ENCODE assay signal across 12 cellular contexts in genomic region chr1:33388989-33389771, GRCh38. TPM values are rescaled to one million over a fixed set of nuclear protein-coding genes. Genes with fewer than 3 reads are reported as not detected.
DNase-seq lines count a peak whose midpoint lies in the region; ATAC-seq and TF ChIP-seq lines count a peak whose summit lies in the region.
"Had no signal": no experiment of that assay in that cellular context is flagged by ENCODE, and none has a peak within 500 bp of the region (broad histone marks: within the 10 kb centered on the region; RNA-seq: fewer than 3 reads in every experiment).

No MANE protein-coding gene starts in this region.

- CTCF ChIA-PET in naive thymus-derived CD4-positive, alpha-beta T cell (lab: Charles Lee) = no interaction called here

- H3K4me3 Mint-ChIP-seq in naive thymus-derived CD4-positive, alpha-beta T cell = peak overlapping the region in 1 of 10 donors; percentile 13
- no peak overlapping the region for H3K4me3 Mint-ChIP-seq in activated CD4-positive, alpha-beta T cell treated with anti-CD3 and anti-CD28 coated beads, Interleukin-2, amount 10 ng/mL, durations not matched to agents 24 days and 14 days
- H3K4me3 Mint-ChIP-seq: central memory CD8-positive, alpha-beta T cell had no signal

- peak overlapping the region; percentile 39 for H3K4me2 ChIP-seq in GM23248 (ENCODE audit: unreplicated experiment)

- H3K36me3 Mint-ChIP-seq in naive thymus-derived CD4-positive, alpha-beta T cell = no peaks in the 10 kb centered on the region
- H3K36me3 Mint-ChIP-seq in activated CD4-positive, alpha-beta T cell treated with anti-CD3 and anti-CD28 coated beads, Interleukin-2, amount 10 ng/mL, durations not matched to agents 24 days and 14 days (ENCODE audit: low read depth) = no peaks in the 10 kb centered on the region

- DNase-seq in GM23248 (peak; percentile 67), colonic mucosa (no peak), iris pigment epithelial cell (ENCODE audit: low read depth) (peak; percentile 80), spleen (no peak), NCI-H2029 treated with DMSO at 0.1 percent for 48 hours (lab: John Stamatoyannopoulos, UW) (no peak)
- no peak for DNase-seq in naive thymus-derived CD4-positive, alpha-beta T cell
- no peak for DNase-seq in activated CD4-positive, alpha-beta T cell treated with anti-CD3 and anti-CD28 coated beads, Interleukin-2, amount 10 ng/mL, durations not matched to agents 24 days and 14 days
- DNase-seq: activated CD8-positive, alpha-beta memory T cell treated with anti-CD3 and anti-CD28 coated beads, Interleukin-2, amount 50 U/mL, for 4 hours; NCI-H524 had no signal

- H3K27ac ChIP-seq in GM23248 (peak overlapping the region; percentile 80), colonic mucosa (peak overlapping the region; percentile 13), spleen (peak overlapping the region in 5 of 8 donors; percentile 22 to 49 (median 48))
- H3K27ac ChIP-seq in naive thymus-derived CD4-positive, alpha-beta T cell (ENCODE audit: low read depth, low read length) = no peak overlapping the region
- H3K27ac ChIP-seq: parathyroid adenoma had no signal

- ATAC-seq in GM21723 (IDR thresholded peaks at IDR 0.05; ENCODE audit: unreplicated experiment) = no peak
- no peak for ATAC-seq in naive thymus-derived CD4-positive, alpha-beta T cell

- POLR2A ChIA-PET in naive thymus-derived CD4-positive, alpha-beta T cell (lab: Charles Lee) = interaction anchor here (1.1 kb wide), 1 partner anchor 9 kb away, joined by 3 read pairs; no protein-coding TSS in a partner anchor

- H3K27ac Mint-ChIP-seq in naive thymus-derived CD4-positive, alpha-beta T cell = no peak overlapping the region
- no peak overlapping the region for H3K27ac Mint-ChIP-seq in activated CD4-positive, alpha-beta T cell treated with anti-CD3 and anti-CD28 coated beads, Interleukin-2, amount 10 ng/mL, durations not matched to agents 24 days and 14 days

- TF ChIP-seq CTCF in colonic mucosa (IDR thresholded peaks at IDR 0.05) (no peak), spleen (IDR thresholded peaks at IDR 0.05 in 8 of 11, conservative IDR thresholded peaks at IDR 0.05 in 3 of 11) (no peak)

- 55% methylated on average over 8 of the region's 8 CpGs for WGBS in GM23248 (ENCODE audit: low coverage in 1 of 2, low lambda C conversion rate in 2 of 2, missing lambda C conversion rate in 2 of 2), 2 experiments
- 78 to 84% (median 84%) methylated on average over 8 of the region's 8 CpGs for WGBS in spleen, 5 donors

- H3K36me3 ChIP-seq in GM23248 (ENCODE audit: low read depth) = no peaks in the 10 kb centered on the region
- H3K36me3 ChIP-seq in colonic mucosa = no peaks in the 10 kb centered on the region
- H3K36me3 ChIP-seq in spleen = no peaks in the 10 kb centered on the region
- H3K36me3 ChIP-seq in naive thymus-derived CD4-positive, alpha-beta T cell (ENCODE audit: control insufficient read depth in 2 of 3, insufficient read depth in 3 of 3, low read length in 3 of 3) = no peaks in the 10 kb centered on the region

- H3K9me2 ChIP-seq in GM23248 (ENCODE audit: insufficient read depth) = no peaks in the 10 kb centered on the region

- H2AFZ ChIP-seq in GM23248 = peak overlapping the region; percentile 68
- H2AFZ ChIP-seq: parathyroid adenoma had no signal

- peak overlapping the region; percentile 8; the same call in 1 of the 2 replicates for H3K4me3 ChIP-seq in GM23248
- no peak overlapping the region for H3K4me3 ChIP-seq in colonic mucosa
- H3K4me3 ChIP-seq in spleen = no peak overlapping the region
- no peak overlapping the region for H3K4me3 ChIP-seq in naive thymus-derived CD4-positive, alpha-beta T cell (ENCODE audit: low read length)

- H3K27me3 ChIP-seq in GM23248 (replicated peaks; ENCODE audit: insufficient read depth) (no peaks in the 10 kb centered on the region), colonic mucosa (no peaks in the 10 kb centered on the region), spleen (replicated peaks in 1 of 7) (no peaks in the 10 kb centered on the region)
- H3K27me3 ChIP-seq in naive thymus-derived CD4-positive, alpha-beta T cell (ENCODE audit: control insufficient read depth in 2 of 2, insufficient read depth in 2 of 2, low read length in 2 of 2) = no peaks in the 10 kb centered on the region

- no peaks in the 10 kb centered on the region for H4K20me1 ChIP-seq in GM23248 (ENCODE audit: insufficient read depth)

- intact Hi-C loops in colonic mucosa (cut with DNase I) (no loop called here), spleen (cut with DNase I; ENCODE audit: low total_unique reads) (no loop called here)
- intact Hi-C loops in naive thymus-derived CD4-positive, alpha-beta T cell (cut with micrococcal nuclease) = no loop called here
- intact Hi-C loops in activated CD4-positive, alpha-beta T cell treated with anti-CD3 and anti-CD28 coated beads, Interleukin-2, amount 10 ng/mL, durations not matched to agents 24 days and 14 days (cut with micrococcal nuclease) = no loop called here

- peak overlapping the region; percentile 31; the same call in 1 of the 2 replicates for H3K9ac ChIP-seq in GM23248
- H3K9ac ChIP-seq in colonic mucosa (ENCODE audit: low read depth in 2 of 2, low read length in 2 of 2) = no peak overlapping the region
- H3K9ac ChIP-seq: parathyroid adenoma had no signal

- peaks cover 44% of the 10 kb centered on the region for H3F3A ChIP-seq in GM23248 (ENCODE audit: insufficient read depth)

- H3K4me1 ChIP-seq in GM23248 (ENCODE audit: insufficient read depth) (peaks cover 62% of the 10 kb centered on the region), colonic mucosa (no peaks in the 10 kb centered on the region), spleen (peaks cover 0 to 31% (median 11%) of the 10 kb centered on the region in 6 donors)
- H3K4me1 ChIP-seq in naive thymus-derived CD4-positive, alpha-beta T cell (ENCODE audit: control insufficient read depth in 2 of 2, insufficient read depth in 2 of 2, low read length in 2 of 2) = no peaks in the 10 kb centered on the region
- H3K4me1 ChIP-seq: parathyroid adenoma had no signal

- no peak for TF ChIP-seq POLR2A in spleen (IDR thresholded peaks at IDR 0.05)

- H3K9me3 ChIP-seq in GM23248 (ENCODE audit: low read depth) (no peaks in the 10 kb centered on the region), colonic mucosa (no peaks in the 10 kb centered on the region), spleen (no peaks in the 10 kb centered on the region)
- no peaks in the 10 kb centered on the region for H3K9me3 ChIP-seq in naive thymus-derived CD4-positive, alpha-beta T cell (ENCODE audit: control insufficient read depth in 2 of 3, low read length in 3 of 3)

- H3K9me3 Mint-ChIP-seq in naive thymus-derived CD4-positive, alpha-beta T cell = peaks cover 0 to 3% (median 0%) of the 10 kb centered on the region in 11 donors
- no peaks in the 10 kb centered on the region for H3K9me3 Mint-ChIP-seq in activated CD4-positive, alpha-beta T cell treated with anti-CD3 and anti-CD28 coated beads, Interleukin-2, amount 10 ng/mL, durations not matched to agents 24 days and 14 days
- H3K9me3 Mint-ChIP-seq: central memory CD8-positive, alpha-beta T cell had no signal

- H3K4me1 Mint-ChIP-seq in naive thymus-derived CD4-positive, alpha-beta T cell = no peaks in the 10 kb centered on the region
- H3K4me1 Mint-ChIP-seq in activated CD4-positive, alpha-beta T cell treated with anti-CD3 and anti-CD28 coated beads, Interleukin-2, amount 10 ng/mL, durations not matched to agents 24 days and 14 days = no peaks in the 10 kb centered on the region
- H3K4me1 Mint-ChIP-seq: central memory CD8-positive, alpha-beta T cell had no signal

- H3K27me3 Mint-ChIP-seq in naive thymus-derived CD4-positive, alpha-beta T cell = peaks cover 0 to 36% (median 13%) of the 10 kb centered on the region in 5 donors
- H3K27me3 Mint-ChIP-seq in activated CD4-positive, alpha-beta T cell treated with anti-CD3 and anti-CD28 coated beads, Interleukin-2, amount 10 ng/mL, durations not matched to agents 24 days and 14 days = peaks cover 24% of the 10 kb centered on the region

- in situ Hi-C loops in GM23248 (cut with MboI) = no loop called here

- H3K79me2 ChIP-seq in GM23248 (ENCODE audit: insufficient read depth) = peaks cover 10% of the 10 kb centered on the region
- H3K79me2 ChIP-seq: parathyroid adenoma had no signal

RNA-seq across cellular contexts. Expression of gene PHC2, which starts 41.7 kb away (rescaled TPM):
- total RNA-seq in GM23248 (2014; rRNA removed; shearing (Covaris generic)) = 74.7 and 82.2 TPM in 2 replicates
- polyA plus RNA-seq in GM23248 (2016; fragmentation: Nextera tagmentation; extraction: Ambion mirVana) (15.1 and 15.4 TPM in 2 replicates), spleen (100 to 1,000 TPM in 1 of 3 donors, 10 to 100 TPM in 2; 51.1 to 101 (median 53.3) TPM)
- total RNA-seq in colonic mucosa (10 to 100 TPM; 60.6 to 74.8 TPM), spleen (100 to 1,000 TPM; 105 to 272 (median 148) TPM)
- 10 to 100 TPM; 31.9 to 45.5 (median 35.4) TPM for total RNA-seq in naive thymus-derived CD4-positive, alpha-beta T cell
- polyA plus RNA-seq in naive thymus-derived CD4-positive, alpha-beta T cell = 10 to 100 TPM in 1 of 2 donors, 1 to 10 TPM in 1; 10.0 to 18.1 TPM
- 32.4 and 34.2 TPM in 2 replicates for total RNA-seq in activated CD4-positive, alpha-beta T cell treated with anti-CD3 and anti-CD28 coated beads, Interleukin-2, amount 10 ng/mL, durations not matched to agents 24 days and 14 days

Comparison
In these comparisons a context has a peak if more than half of its experiments do, and no peak if none do; other contexts are left out.
1. DNase-seq: peak in GM23248 (single experiment) and iris pigment epithelial cell (single experiment); none in colonic mucosa (single experiment), spleen (single experiment), NCI-H2029 treated with DMSO at 0.1 percent for 48 hours (single experiment), naive thymus-derived CD4-positive, alpha-beta T cell (0 of 9) and activated CD4-positive, alpha-beta T cell treated with anti-CD3 and anti-CD28 coated beads, Interleukin-2, amount 10 ng/mL, durations not matched to agents 24 days and 14 days (single experiment).